Comparison of ENCODE assay signal across 1 cellular context in the genomic region with DNA sequence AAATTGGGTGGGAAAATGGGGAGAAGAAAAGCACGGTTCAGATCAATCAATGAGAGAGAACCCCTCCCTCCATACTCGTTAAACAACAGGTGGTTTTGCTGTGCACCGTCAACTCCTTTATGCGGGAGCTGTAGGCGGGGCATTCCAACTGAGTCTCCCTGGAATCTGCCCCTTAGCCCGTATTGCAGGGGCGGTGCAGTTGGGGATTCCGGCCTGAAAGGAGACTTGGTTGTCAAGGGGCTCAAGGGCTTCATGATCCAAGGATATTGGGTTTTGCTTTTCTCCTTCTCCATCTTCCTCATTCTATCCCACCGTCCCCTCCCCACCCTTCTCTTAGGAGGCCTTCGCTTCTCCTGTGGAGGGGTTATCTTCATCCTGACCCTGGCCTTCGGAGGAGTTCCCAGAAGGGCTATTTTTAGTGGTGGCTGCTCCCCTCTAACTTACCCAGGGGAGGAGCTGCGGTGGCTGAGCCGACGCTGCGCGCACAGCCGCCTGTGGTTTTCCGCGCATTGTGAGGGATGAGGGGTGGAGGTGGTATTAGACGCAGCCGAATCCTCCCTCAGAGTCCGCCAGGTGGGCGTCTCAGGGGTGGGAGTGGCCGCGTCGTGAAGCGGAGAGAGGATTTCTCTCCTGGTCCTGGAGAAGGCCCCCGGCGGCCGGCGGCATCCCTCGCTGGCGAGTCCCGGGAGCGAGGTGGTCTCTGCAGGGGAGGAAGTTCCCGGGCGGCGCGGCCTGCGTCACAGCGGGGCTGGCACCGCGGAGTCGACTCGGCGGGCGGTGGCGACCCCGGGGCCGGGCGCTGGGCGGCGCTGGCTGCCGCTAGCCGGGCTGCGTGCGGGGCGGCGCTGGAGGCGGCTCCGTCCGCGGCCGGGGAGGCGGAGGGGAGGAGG.
TF ChIP-seq lines count a peak whose summit lies in the region.

No MANE protein-coding gene starts in this region.

TF ChIP-seq in GM23338, 12 proteins besides CTCF, POLR2A, EP300 and RAD21 (continued from another document):
- TF ChIP-seq, protein P1, sequence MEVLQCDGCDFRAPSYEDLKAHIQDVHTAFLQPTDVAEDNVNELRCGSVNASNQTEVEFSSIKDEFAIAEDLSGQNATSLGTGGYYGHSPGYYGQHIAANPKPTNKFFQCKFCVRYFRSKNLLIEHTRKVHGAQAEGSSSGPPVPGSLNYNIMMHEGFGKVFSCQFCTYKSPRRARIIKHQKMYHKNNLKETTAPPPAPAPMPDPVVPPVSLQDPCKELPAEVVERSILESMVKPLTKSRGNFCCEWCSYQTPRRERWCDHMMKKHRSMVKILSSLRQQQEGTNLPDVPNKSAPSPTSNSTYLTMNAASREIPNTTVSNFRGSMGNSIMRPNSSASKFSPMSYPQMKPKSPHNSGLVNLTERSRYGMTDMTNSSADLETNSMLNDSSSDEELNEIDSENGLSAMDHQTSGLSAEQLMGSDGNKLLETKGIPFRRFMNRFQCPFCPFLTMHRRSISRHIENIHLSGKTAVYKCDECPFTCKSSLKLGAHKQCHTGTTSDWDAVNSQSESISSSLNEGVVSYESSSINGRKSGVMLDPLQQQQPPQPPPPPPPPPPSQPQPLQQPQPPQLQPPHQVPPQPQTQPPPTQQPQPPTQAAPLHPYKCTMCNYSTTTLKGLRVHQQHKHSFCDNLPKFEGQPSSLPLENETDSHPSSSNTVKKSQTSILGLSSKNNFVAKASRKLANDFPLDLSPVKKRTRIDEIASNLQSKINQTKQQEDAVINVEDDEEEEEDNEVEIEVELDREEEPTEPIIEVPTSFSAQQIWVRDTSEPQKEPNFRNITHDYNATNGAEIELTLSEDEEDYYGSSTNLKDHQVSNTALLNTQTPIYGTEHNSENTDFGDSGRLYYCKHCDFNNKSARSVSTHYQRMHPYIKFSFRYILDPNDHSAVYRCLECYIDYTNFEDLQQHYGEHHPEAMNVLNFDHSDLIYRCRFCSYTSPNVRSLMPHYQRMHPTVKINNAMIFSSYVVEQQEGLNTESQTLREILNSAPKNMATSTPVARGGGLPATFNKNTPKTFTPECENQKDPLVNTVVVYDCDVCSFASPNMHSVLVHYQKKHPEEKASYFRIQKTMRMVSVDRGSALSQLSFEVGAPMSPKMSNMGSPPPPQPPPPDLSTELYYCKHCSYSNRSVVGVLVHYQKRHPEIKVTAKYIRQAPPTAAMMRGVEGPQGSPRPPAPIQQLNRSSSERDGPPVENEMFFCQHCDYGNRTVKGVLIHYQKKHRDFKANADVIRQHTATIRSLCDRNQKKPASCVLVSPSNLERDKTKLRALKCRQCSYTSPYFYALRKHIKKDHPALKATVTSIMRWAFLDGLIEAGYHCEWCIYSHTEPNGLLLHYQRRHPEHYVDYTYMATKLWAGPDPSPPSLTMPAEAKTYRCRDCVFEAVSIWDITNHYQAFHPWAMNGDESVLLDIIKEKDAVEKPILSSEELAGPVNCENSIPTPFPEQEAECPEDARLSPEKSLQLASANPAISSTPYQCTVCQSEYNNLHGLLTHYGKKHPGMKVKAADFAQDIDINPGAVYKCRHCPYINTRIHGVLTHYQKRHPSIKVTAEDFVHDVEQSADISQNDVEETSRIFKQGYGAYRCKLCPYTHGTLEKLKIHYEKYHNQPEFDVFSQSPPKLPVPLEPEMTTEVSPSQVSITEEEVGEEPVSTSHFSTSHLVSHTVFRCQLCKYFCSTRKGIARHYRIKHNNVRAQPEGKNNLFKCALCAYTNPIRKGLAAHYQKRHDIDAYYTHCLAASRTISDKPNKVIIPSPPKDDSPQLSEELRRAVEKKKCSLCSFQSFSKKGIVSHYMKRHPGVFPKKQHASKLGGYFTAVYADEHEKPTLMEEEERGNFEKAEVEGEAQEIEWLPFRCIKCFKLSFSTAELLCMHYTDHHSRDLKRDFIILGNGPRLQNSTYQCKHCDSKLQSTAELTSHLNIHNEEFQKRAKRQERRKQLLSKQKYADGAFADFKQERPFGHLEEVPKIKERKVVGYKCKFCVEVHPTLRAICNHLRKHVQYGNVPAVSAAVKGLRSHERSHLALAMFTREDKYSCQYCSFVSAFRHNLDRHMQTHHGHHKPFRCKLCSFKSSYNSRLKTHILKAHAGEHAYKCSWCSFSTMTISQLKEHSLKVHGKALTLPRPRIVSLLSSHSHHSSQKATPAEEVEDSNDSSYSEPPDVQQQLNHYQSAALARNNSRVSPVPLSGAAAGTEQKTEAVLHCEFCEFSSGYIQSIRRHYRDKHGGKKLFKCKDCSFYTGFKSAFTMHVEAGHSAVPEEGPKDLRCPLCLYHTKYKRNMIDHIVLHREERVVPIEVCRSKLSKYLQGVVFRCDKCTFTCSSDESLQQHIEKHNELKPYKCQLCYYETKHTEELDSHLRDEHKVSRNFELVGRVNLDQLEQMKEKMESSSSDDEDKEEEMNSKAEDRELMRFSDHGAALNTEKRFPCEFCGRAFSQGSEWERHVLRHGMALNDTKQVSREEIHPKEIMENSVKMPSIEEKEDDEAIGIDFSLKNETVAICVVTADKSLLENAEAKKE (CRISPR knock-in tag; IDR thresholded peaks at IDR 0.05): no peak
- no peak for TF ChIP-seq EZH2 (IDR thresholded peaks at IDR 0.05; ENCODE audit: low read depth, unreplicated experiment)
- TF ChIP-seq ZNF331 (CRISPR knock-in tag; IDR thresholded peaks at IDR 0.05; ENCODE audit: low read depth): no peak
- 0 out of 2 replicates have a peak, but pooled peaks have one; percentile 15 for TF ChIP-seq POLR2AphosphoS5 (IDR thresholded peaks at IDR 0.05; ENCODE audit: low read depth)
- TF ChIP-seq ZNF114 (CRISPR knock-in tag; IDR thresholded peaks at IDR 0.05): no peak
- TF ChIP-seq, protein P2, sequence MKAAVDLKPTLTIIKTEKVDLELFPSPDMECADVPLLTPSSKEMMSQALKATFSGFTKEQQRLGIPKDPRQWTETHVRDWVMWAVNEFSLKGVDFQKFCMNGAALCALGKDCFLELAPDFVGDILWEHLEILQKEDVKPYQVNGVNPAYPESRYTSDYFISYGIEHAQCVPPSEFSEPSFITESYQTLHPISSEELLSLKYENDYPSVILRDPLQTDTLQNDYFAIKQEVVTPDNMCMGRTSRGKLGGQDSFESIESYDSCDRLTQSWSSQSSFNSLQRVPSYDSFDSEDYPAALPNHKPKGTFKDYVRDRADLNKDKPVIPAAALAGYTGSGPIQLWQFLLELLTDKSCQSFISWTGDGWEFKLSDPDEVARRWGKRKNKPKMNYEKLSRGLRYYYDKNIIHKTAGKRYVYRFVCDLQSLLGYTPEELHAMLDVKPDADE (IDR thresholded peaks at IDR 0.05): no peak
- TF ChIP-seq, protein P3, sequence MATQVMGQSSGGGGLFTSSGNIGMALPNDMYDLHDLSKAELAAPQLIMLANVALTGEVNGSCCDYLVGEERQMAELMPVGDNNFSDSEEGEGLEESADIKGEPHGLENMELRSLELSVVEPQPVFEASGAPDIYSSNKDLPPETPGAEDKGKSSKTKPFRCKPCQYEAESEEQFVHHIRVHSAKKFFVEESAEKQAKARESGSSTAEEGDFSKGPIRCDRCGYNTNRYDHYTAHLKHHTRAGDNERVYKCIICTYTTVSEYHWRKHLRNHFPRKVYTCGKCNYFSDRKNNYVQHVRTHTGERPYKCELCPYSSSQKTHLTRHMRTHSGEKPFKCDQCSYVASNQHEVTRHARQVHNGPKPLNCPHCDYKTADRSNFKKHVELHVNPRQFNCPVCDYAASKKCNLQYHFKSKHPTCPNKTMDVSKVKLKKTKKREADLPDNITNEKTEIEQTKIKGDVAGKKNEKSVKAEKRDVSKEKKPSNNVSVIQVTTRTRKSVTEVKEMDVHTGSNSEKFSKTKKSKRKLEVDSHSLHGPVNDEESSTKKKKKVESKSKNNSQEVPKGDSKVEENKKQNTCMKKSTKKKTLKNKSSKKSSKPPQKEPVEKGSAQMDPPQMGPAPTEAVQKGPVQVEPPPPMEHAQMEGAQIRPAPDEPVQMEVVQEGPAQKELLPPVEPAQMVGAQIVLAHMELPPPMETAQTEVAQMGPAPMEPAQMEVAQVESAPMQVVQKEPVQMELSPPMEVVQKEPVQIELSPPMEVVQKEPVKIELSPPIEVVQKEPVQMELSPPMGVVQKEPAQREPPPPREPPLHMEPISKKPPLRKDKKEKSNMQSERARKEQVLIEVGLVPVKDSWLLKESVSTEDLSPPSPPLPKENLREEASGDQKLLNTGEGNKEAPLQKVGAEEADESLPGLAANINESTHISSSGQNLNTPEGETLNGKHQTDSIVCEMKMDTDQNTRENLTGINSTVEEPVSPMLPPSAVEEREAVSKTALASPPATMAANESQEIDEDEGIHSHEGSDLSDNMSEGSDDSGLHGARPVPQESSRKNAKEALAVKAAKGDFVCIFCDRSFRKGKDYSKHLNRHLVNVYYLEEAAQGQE (IDR thresholded peaks at IDR 0.05; ENCODE audit: unreplicated experiment): no peak
TF ChIP-seq in GM23338: peak in this region for 2.
